In genomic region chr1:248882427-248882826, GRCh38 we compare ENCODE assay signal across 1 cellular context.
TF ChIP-seq lines count a peak whose summit lies in the region.
"Not testable (repeated sequence)": the region's sequence is repeated elsewhere in the genome, so short reads cannot be mapped to it uniquely, and the experiment has no call there.

No MANE protein-coding gene starts in this region.

TF ChIP-seq in K562, 482 proteins besides CTCF, POLR2A, EP300 and RAD21:
- 0 out of 4 replicates have a peak, but pooled peaks of 1 of the 2 experiments have one; percentile 18 for TF ChIP-seq HDAC1 (IDR thresholded peaks at IDR 0.05)
- TF ChIP-seq TEAD1 (CRISPR knock-in tag; IDR thresholded peaks at IDR 0.05) = peak in 1 of 2 experiments; percentile 60; a peak in 1 of 4 replicates
- TF ChIP-seq TCF3 (CRISPR knock-in tag; IDR thresholded peaks at IDR 0.05) = peak; percentile 71
- TF ChIP-seq MNT (conservative IDR thresholded peaks at IDR 0.05) = peak in 1 of 2 experiments; percentile 37; a peak in 1 of 4 replicates
- peak; percentile 61; the same call in 1 of the 2 replicates for TF ChIP-seq TEAD4 (IDR thresholded peaks at IDR 0.05; ENCODE audit: low read length)
- TF ChIP-seq TEAD4 (CRISPR knock-in tag; IDR thresholded peaks at IDR 0.05; ENCODE audit: borderline replicate concordance); ID3 (CRISPR knock-in tag; IDR thresholded peaks at IDR 0.05): not testable (repeated sequence)
- TF ChIP-seq TRIM24 (IDR thresholded peaks at IDR 0.05) = peak; percentile 35 to 81; a peak in 3 of 4 replicates
- TF ChIP-seq TAL1 (IDR thresholded peaks at IDR 0.05) = peak; percentile 62
- TF ChIP-seq ARID1B (IDR thresholded peaks at IDR 0.05) = peak; percentile 70
- 0 out of 2 replicates have a peak, but pooled peaks have one; percentile 24 for TF ChIP-seq SMARCA4 (IDR thresholded peaks at IDR 0.05)
- peak in 1 of 2 experiments; percentile 29; a peak in 1 of 4 replicates for TF ChIP-seq MAZ (CRISPR knock-in tag; conservative IDR thresholded peaks at IDR 0.05 in 1 of 2, IDR thresholded peaks at IDR 0.05 in 1 of 2)
- TF ChIP-seq ZFX (CRISPR knock-in tag; IDR thresholded peaks at IDR 0.05) = peak; percentile 13; the same call in 1 of the 2 replicates
- peak; percentile 65 for TF ChIP-seq CTBP1 (IDR thresholded peaks at IDR 0.05; ENCODE audit: borderline replicate concordance)
- TF ChIP-seq ATF7 (IDR thresholded peaks at IDR 0.05) = 0 out of 2 replicates have a peak, but pooled peaks have one; percentile 8
- TF ChIP-seq ZNF592 (IDR thresholded peaks at IDR 0.05) = peak; percentile 43; the same call in 1 of the 2 replicates
- peak; percentile 32 for TF ChIP-seq SMAD4 (CRISPR knock-in tag; conservative IDR thresholded peaks at IDR 0.05)
- peak in 1 of 2 experiments; percentile 8; a peak in 1 of 4 replicates for TF ChIP-seq KDM1A (IDR thresholded peaks at IDR 0.05)
- peak; percentile 67 for TF ChIP-seq MTA2 (IDR thresholded peaks at IDR 0.05; ENCODE audit: low read depth)
- TF ChIP-seq TAF9B (IDR thresholded peaks at IDR 0.05; ENCODE audit: partially characterized antibody) = peak; percentile 17
- peak; percentile 60 for TF ChIP-seq NCOR1 (IDR thresholded peaks at IDR 0.05)
- TF ChIP-seq ID3 (tag; IDR thresholded peaks at IDR 0.05) = 0 out of 2 replicates have a peak, but pooled peaks have one; percentile 43
- TF ChIP-seq DMBX1 (CRISPR knock-in tag; IDR thresholded peaks at IDR 0.05; ENCODE audit: borderline replicate concordance) = peak; percentile 67
- TF ChIP-seq HDAC2 (IDR thresholded peaks at IDR 0.05) = 0 out of 2 replicates have a peak, but pooled peaks have one; percentile 55
- TF ChIP-seq CXXC5 (CRISPR knock-in tag; IDR thresholded peaks at IDR 0.05) = peak; percentile 59
- 0 out of 4 replicates have a peak, but pooled peaks of 1 of the 2 experiments have one; percentile 9 for TF ChIP-seq FOXK2 (conservative IDR thresholded peaks at IDR 0.05 in 1 of 2, IDR thresholded peaks at IDR 0.05 in 1 of 2; ENCODE audit: low read depth in 2 of 2)
- TF ChIP-seq TRIM28 (IDR thresholded peaks at IDR 0.05) = 0 out of 2 replicates have a peak, but pooled peaks have one; percentile 62
- peak; percentile 75 for TF ChIP-seq CBFA2T2 (conservative IDR thresholded peaks at IDR 0.05)
- TF ChIP-seq CBFA2T3 (IDR thresholded peaks at IDR 0.05) = peak; percentile 79
TF ChIP-seq in K562: peak in this region for 27; not testable (repeated sequence) for 455.
